10 cellular contexts compared by ENCODE assay signal in the genomic region with DNA sequence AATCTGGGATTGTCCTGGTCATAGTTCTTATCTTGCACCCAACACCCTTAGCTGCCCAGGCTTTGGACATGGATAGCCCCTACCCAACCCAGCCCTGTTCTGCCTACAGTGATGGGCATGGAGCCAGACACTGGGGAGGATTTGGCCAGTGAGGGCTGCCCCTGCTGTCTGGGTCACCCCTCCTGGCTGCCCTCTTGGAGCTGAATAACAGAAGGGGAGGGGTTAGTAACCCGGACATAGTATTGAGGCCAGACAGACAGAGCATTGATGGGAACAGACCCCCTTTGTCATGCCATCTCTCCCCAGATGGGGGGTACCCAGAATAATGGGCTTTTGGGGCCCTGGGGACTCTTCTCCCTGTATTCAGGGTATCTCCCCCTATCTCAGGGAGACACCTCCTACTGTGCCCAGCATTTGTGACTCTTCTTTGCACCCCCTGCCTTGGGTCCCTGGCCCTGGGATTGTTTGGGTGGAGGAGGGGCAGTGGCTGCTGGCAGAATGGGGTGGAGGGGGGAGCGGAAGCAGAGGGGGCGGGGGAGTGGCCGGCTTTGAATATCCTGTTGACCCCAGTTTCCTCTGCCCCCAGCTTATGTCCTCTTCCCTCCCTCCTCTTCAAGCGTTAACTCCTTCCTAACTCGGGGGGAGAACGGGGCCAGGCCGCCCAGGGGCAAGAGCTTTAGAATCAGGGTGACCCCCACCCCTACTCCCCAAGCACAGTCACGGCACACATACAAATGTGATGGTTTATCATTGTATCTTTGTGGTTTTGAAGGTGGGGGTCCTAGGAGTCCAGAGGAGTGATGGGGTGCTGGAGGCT. TPM values are rescaled to one million over a fixed set of nuclear protein-coding genes. Genes with fewer than 3 reads are reported as not detected.
A peak's percentile ranks its signal among the peaks of the same experiment; 100 is the strongest.
DNase-seq lines count a peak whose midpoint lies in the region; ATAC-seq and TF ChIP-seq lines count a peak whose summit lies in the region.
"Had no signal": no experiment of that assay in that cellular context is flagged by ENCODE, and none has a peak within 500 bp of the region (broad histone marks: within the 10 kb centered on the region; RNA-seq: fewer than 3 reads in every experiment).

No MANE protein-coding gene starts in this region.

- no peak for TF ChIP-seq POLR2A in testis (IDR thresholded peaks at IDR 0.05)

- TF ChIP-seq CTCF in coronary artery (IDR thresholded peaks at IDR 0.05) (no peak), mesothelial cell of epicardium (IDR thresholded peaks at IDR 0.05; ENCODE audit: unreplicated experiment) (no peak), testis (IDR thresholded peaks at IDR 0.05) (no peak), GM10266 (IDR thresholded peaks at IDR 0.05; ENCODE audit: control insufficient read depth, insufficient read depth, low read depth, missing control alignments) (no peak)

- peaks cover 22% of the 10 kb centered on the region for H3K36me3 Mint-ChIP-seq in activated CD4-positive, alpha-beta T cell treated with anti-CD3 and anti-CD28 coated beads for 36 hours (ENCODE audit: low read depth)
- peaks cover 31% of the 10 kb centered on the region for H3K36me3 Mint-ChIP-seq in activated CD4-positive, alpha-beta T cell treated with anti-CD3 and anti-CD28 coated beads, Interleukin-2, amount 10 ng/mL, durations not matched to agents 24 days and 14 days (ENCODE audit: low read depth)
- peaks cover 12% of the 10 kb centered on the region for H3K36me3 Mint-ChIP-seq in mesothelial cell of epicardium

- no peaks in the 10 kb centered on the region for H3K27me3 Mint-ChIP-seq in activated CD4-positive, alpha-beta T cell treated with anti-CD3 and anti-CD28 coated beads for 36 hours
- no peaks in the 10 kb centered on the region for H3K27me3 Mint-ChIP-seq in activated CD4-positive, alpha-beta T cell treated with anti-CD3 and anti-CD28 coated beads, Interleukin-2, amount 10 ng/mL, durations not matched to agents 24 days and 14 days
- no peaks in the 10 kb centered on the region for H3K27me3 Mint-ChIP-seq in mesothelial cell of epicardium (ENCODE audit: low read depth)

- no peaks in the 10 kb centered on the region for H3K9me3 Mint-ChIP-seq in activated CD4-positive, alpha-beta T cell treated with anti-CD3 and anti-CD28 coated beads for 36 hours (ENCODE audit: low read depth)
- H3K9me3 Mint-ChIP-seq in activated CD4-positive, alpha-beta T cell treated with anti-CD3 and anti-CD28 coated beads, Interleukin-2, amount 10 ng/mL, durations not matched to agents 24 days and 14 days: no peaks in the 10 kb centered on the region
- H3K9me3 Mint-ChIP-seq in mesothelial cell of epicardium: no peaks in the 10 kb centered on the region

- H3K36me3 ChIP-seq in testis (ENCODE audit: low read depth, missing control alignments): no peaks in the 10 kb centered on the region

- POLR2A ChIA-PET in activated CD4-positive, alpha-beta T cell treated with anti-CD3 and anti-CD28 coated beads for 36 hours (lab: Charles Lee): no interaction called here

- intact Hi-C loops in activated CD4-positive, alpha-beta T cell treated with anti-CD3 and anti-CD28 coated beads for 36 hours (cut with DNase I, micrococcal nuclease): no loop called here
- intact Hi-C loops in activated CD4-positive, alpha-beta T cell treated with anti-CD3 and anti-CD28 coated beads, Interleukin-2, amount 10 ng/mL, durations not matched to agents 24 days and 14 days (cut with micrococcal nuclease): no loop called here
- intact Hi-C loops in testis (cut with DNase I; ENCODE audit: low total_unique reads): no loop called here

- no peak for DNase-seq in activated CD4-positive, alpha-beta T cell treated with anti-CD3 and anti-CD28 coated beads for 36 hours
- DNase-seq in activated CD4-positive, alpha-beta T cell treated with anti-CD3 and anti-CD28 coated beads, Interleukin-2, amount 10 ng/mL, durations not matched to agents 24 days and 14 days: no peak
- DNase-seq in coronary artery (ENCODE audit: low spot score) (no peak), mesothelial cell of epicardium (ENCODE audit: low spot score in 2 of 2, unreplicated experiment in 2 of 2) (no peak), testis (no peak), GM10266 (ENCODE audit: extremely low spot score) (no peak), NCI-H446 treated with DMSO at 0.1 percent for 48 hours (lab: John Stamatoyannopoulos, UW) (no peak), NCI-H526 (lab: John Stamatoyannopoulos, UW) (no peak)

- peaks cover 84% of the 10 kb centered on the region for H3K4me1 ChIP-seq in testis

- WGBS in testis, 2 donors: 25 to 38% methylated on average over 7 to 9 of the region's 9 CpGs

- peak overlapping the region; percentile 51 for H3K27ac Mint-ChIP-seq in activated CD4-positive, alpha-beta T cell treated with anti-CD3 and anti-CD28 coated beads for 36 hours
- H3K27ac Mint-ChIP-seq in activated CD4-positive, alpha-beta T cell treated with anti-CD3 and anti-CD28 coated beads, Interleukin-2, amount 10 ng/mL, durations not matched to agents 24 days and 14 days: no peak overlapping the region
- H3K27ac Mint-ChIP-seq in mesothelial cell of epicardium: peak overlapping the region; percentile 94

- H3K27me3 ChIP-seq in testis: no peaks in the 10 kb centered on the region

- no peak for ATAC-seq in activated CD4-positive, alpha-beta T cell treated with anti-CD3 and anti-CD28 coated beads for 36 hours

- no peak overlapping the region for H3K4me3 Mint-ChIP-seq in activated CD4-positive, alpha-beta T cell treated with anti-CD3 and anti-CD28 coated beads for 36 hours
- H3K4me3 Mint-ChIP-seq in activated CD4-positive, alpha-beta T cell treated with anti-CD3 and anti-CD28 coated beads, Interleukin-2, amount 10 ng/mL, durations not matched to agents 24 days and 14 days: no peak overlapping the region
- peak overlapping the region; percentile 48 for H3K4me3 Mint-ChIP-seq in mesothelial cell of epicardium

- H3K4me1 Mint-ChIP-seq in activated CD4-positive, alpha-beta T cell treated with anti-CD3 and anti-CD28 coated beads for 36 hours: peaks cover 53% of the 10 kb centered on the region
- peaks cover 41% of the 10 kb centered on the region for H3K4me1 Mint-ChIP-seq in activated CD4-positive, alpha-beta T cell treated with anti-CD3 and anti-CD28 coated beads, Interleukin-2, amount 10 ng/mL, durations not matched to agents 24 days and 14 days
- peaks cover 87% of the 10 kb centered on the region for H3K4me1 Mint-ChIP-seq in mesothelial cell of epicardium

- H3K4me3 ChIP-seq in coronary artery (peak overlapping the region; percentile 98), testis (no peak overlapping the region)

- no peaks in the 10 kb centered on the region for H3K9me3 ChIP-seq in testis

- CTCF ChIA-PET in activated CD4-positive, alpha-beta T cell treated with anti-CD3 and anti-CD28 coated beads for 36 hours (lab: Charles Lee): interaction anchor here (0.6 to 1.5 kb wide), 5 partner anchors 14 to 249 kb away, joined by 3 to 5 read pairs (median 4); no protein-coding TSS in a partner anchor

- H3K27ac ChIP-seq in coronary artery: peak overlapping the region; percentile 38 to 97
- H3K27ac ChIP-seq in testis: peak overlapping the region; percentile 83 to 97

RNA-seq across cellular contexts. Expression of a gene that starts 17.0 kb away (rescaled TPM):
- total RNA-seq in activated CD4-positive, alpha-beta T cell treated with anti-CD3 and anti-CD28 coated beads for 36 hours: not detected
- total RNA-seq in activated CD4-positive, alpha-beta T cell treated with anti-CD3 and anti-CD28 coated beads, Interleukin-2, amount 10 ng/mL, durations not matched to agents 24 days and 14 days: 0.23 and 0.38 TPM in 2 replicates
- total RNA-seq in mesothelial cell of epicardium: 0.27 TPM in 1 of 3 replicates, not detected in the others
- 1 to 10 TPM; 2.1 to 2.6 TPM for total RNA-seq in testis
- not detected for polyA plus RNA-seq in testis (ENCODE audit: insufficient read depth, low read depth, low replicate concordance)
- total RNA-seq: A673, frontal cortex had no signal

RNA-seq across cellular contexts. Expression of a gene that starts 38.5 kb away (rescaled TPM):
- 10 to 100 TPM; 29.8 to 40.2 TPM for total RNA-seq in activated CD4-positive, alpha-beta T cell treated with anti-CD3 and anti-CD28 coated beads for 36 hours
- 24.0 and 26.2 TPM in 2 replicates for total RNA-seq in activated CD4-positive, alpha-beta T cell treated with anti-CD3 and anti-CD28 coated beads, Interleukin-2, amount 10 ng/mL, durations not matched to agents 24 days and 14 days
- 74.0 to 80.8 TPM (median 79.6 TPM) in 3 replicates for total RNA-seq in mesothelial cell of epicardium
- total RNA-seq in testis: 10 to 100 TPM; 65.5 to 66.0 TPM
- 49.8 TPM for polyA plus RNA-seq in testis (ENCODE audit: insufficient read depth, low read depth, low replicate concordance)

RNA-seq across cellular contexts. Expression of a gene that starts 59.8 kb away (rescaled TPM):
- total RNA-seq in activated CD4-positive, alpha-beta T cell treated with anti-CD3 and anti-CD28 coated beads for 36 hours: 100 to 1,000 TPM; 105 to 171 TPM
- 139 and 142 TPM in 2 replicates for total RNA-seq in activated CD4-positive, alpha-beta T cell treated with anti-CD3 and anti-CD28 coated beads, Interleukin-2, amount 10 ng/mL, durations not matched to agents 24 days and 14 days
- total RNA-seq in mesothelial cell of epicardium (16.4 to 18.9 TPM (median 16.8 TPM) in 3 replicates), testis (10 to 100 TPM; 12.4 to 22.8 TPM)
- 14.7 TPM for polyA plus RNA-seq in testis (ENCODE audit: insufficient read depth, low read depth, low replicate concordance)
